Comparison of ENCODE assay signal across 8 cellular contexts in the genomic region with DNA sequence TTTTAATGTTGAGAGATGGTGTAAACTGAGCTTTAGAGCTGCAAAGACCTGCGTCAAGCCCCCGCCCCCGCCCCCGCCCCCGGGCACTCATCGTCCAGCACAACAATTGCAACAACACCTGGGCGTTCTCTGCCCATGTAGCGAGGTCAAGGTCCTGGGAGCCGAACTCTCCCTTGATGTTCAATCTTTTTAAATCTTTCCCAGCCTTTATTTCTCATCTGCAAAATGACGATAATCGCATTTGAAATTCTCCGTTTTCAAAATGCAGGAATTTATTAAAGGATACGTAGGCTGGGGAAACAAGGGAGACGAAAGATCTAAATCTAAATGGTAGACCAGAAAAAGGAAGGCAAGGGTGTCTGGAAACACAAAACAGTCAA. TPM values are rescaled to one million over a fixed set of nuclear protein-coding genes. Genes with fewer than 3 reads are reported as not detected.
DNase-seq lines count a peak whose midpoint lies in the region; ATAC-seq and TF ChIP-seq lines count a peak whose summit lies in the region.

No MANE protein-coding gene starts in this region.

- ATAC-seq in GM19035 (IDR thresholded peaks at IDR 0.05; ENCODE audit: unreplicated experiment): peak; percentile 16
- peak; percentile 16 for ATAC-seq in lung (ENCODE audit: insufficient read depth, low FRiP score)
- no peak for ATAC-seq in aorta (ENCODE audit: low FRiP score)

- peaks cover 43% of the 10 kb centered on the region for H3K79me2 ChIP-seq in MM.1S (ENCODE audit: low read length)

- H2AFZ ChIP-seq in MM.1S (ENCODE audit: low read length): peak overlapping the region; percentile 86

- H3K27ac ChIP-seq in MM.1S (ENCODE audit: low read length) (peak overlapping the region; percentile 57; the same call in 1 of the 2 replicates), lung (ENCODE audit: low read depth in 1 of 2, low read length in 1 of 2) (peak overlapping the region; percentile 37 to 68), aorta (ENCODE audit: low read depth in 1 of 2, low read length in 2 of 2) (no peak overlapping the region)

- H3F3A ChIP-seq in MM.1S (ENCODE audit: insufficient read depth, low read length): peaks cover 8% of the 10 kb centered on the region; the same call in 1 of the 2 replicates

- intact Hi-C loops in aorta (cut with DNase I): loop anchor here (2.0 to 10.0 kb wide), 3 partner anchors 120 to 214 kb away; a partner anchor contains a TSS

- peak overlapping the region; percentile 65 for H3K4me2 ChIP-seq in MM.1S (ENCODE audit: low read depth, low read length)

- H3K9me2 ChIP-seq in MM.1S (replicated peaks; ENCODE audit: insufficient read depth, low read length): no peaks in the 10 kb centered on the region

- CTCF ChIA-PET in BJ (lab: Yijun Ruan, JAX): interaction anchor here (0.6 to 2.6 kb wide), 3 partner anchors 10 to 195 kb away, joined by 3 to 10 read pairs (median 6); no protein-coding TSS in a partner anchor

- DNase-seq in BJ (ENCODE audit: low read depth): no peak
- DNase-seq in MM.1S: peak; percentile 36
- peak; percentile 48 for DNase-seq in choroid plexus epithelial cell (ENCODE audit: low read depth)
- peak; percentile 56 for DNase-seq in lung (ENCODE audit: low spot score)
- no peak for DNase-seq in aorta
- DNase-seq in NCI-H1930 (lab: John Stamatoyannopoulos, UW): no peak
- no peak for DNase-seq in stimulated activated CD4-positive, alpha-beta T cell treated with anti-CD3 and anti-CD28 coated beads, Interleukin-4, amount 100 ng/mL, for 4 hours

- H3K9me3 ChIP-seq in MM.1S (replicated peaks; ENCODE audit: insufficient read depth, low read length): no peaks in the 10 kb centered on the region
- H3K9me3 ChIP-seq in lung (ENCODE audit: control insufficient read depth in 2 of 2, insufficient read depth in 1 of 2, low read length in 1 of 2): peaks cover 0 to under 1% of the 10 kb centered on the region in 2 donors
- no peaks in the 10 kb centered on the region for H3K9me3 ChIP-seq in aorta (ENCODE audit: control insufficient read depth, low read length)

- peaks cover under 1% of the 10 kb centered on the region; the same call in 1 of the 2 replicates for H4K20me1 ChIP-seq in MM.1S (ENCODE audit: insufficient read depth, low read length)

- POLR2A ChIA-PET in BJ (lab: Charles Lee): interaction anchor here (0.7 kb wide), 1 partner anchor 9 kb away, joined by 3 read pairs; no protein-coding TSS in a partner anchor

- no peaks in the 10 kb centered on the region for H3K36me3 ChIP-seq in BJ (ENCODE audit: control insufficient read depth, insufficient read depth, low read length)
- H3K36me3 ChIP-seq in MM.1S (replicated peaks; ENCODE audit: insufficient read depth, low read length): no peaks in the 10 kb centered on the region
- peaks cover 0 to under 1% of the 10 kb centered on the region in 2 donors for H3K36me3 ChIP-seq in lung (ENCODE audit: control insufficient read depth in 2 of 2, insufficient read depth in 2 of 2, low read length in 2 of 2)
- H3K36me3 ChIP-seq in aorta (ENCODE audit: control insufficient read depth in 1 of 2, insufficient read depth in 2 of 2, low read length in 1 of 2): no peaks in the 10 kb centered on the region

- H3K27me3 ChIP-seq in BJ (ENCODE audit: control insufficient read depth, insufficient read depth, low read length) (no peaks in the 10 kb centered on the region), MM.1S (replicated peaks; ENCODE audit: insufficient read depth, low read length) (no peaks in the 10 kb centered on the region), lung (ENCODE audit: control insufficient read depth, insufficient read depth) (no peaks in the 10 kb centered on the region), aorta (ENCODE audit: control insufficient read depth in 1 of 2, insufficient read depth in 2 of 2, low read length in 1 of 2) (no peaks in the 10 kb centered on the region)

- 0% methylated on average over 14 of the region's 14 CpGs for WGBS in lung, 2 donors
- WGBS in aorta, 2 donors: 0% methylated on average over 14 of the region's 14 CpGs

- peak overlapping the region; percentile 61 for H3K9ac ChIP-seq in MM.1S (ENCODE audit: low read length)

- H3K4me1 ChIP-seq in MM.1S (ENCODE audit: low read length) (peaks cover 25% of the 10 kb centered on the region), lung (ENCODE audit: control insufficient read depth in 2 of 2, insufficient read depth in 2 of 2, low read length in 2 of 2) (peaks cover 3 to 14% of the 10 kb centered on the region in 2 donors), aorta (ENCODE audit: control insufficient read depth in 1 of 2, insufficient read depth in 2 of 2, low read length in 2 of 2) (peaks cover 0 to 2% of the 10 kb centered on the region in 2 donors)

- H3K4me3 ChIP-seq in BJ (ENCODE audit: low read depth, low read length) (peak overlapping the region; percentile 62), MM.1S (ENCODE audit: low read length) (peak overlapping the region; percentile 71), choroid plexus epithelial cell (ENCODE audit: low read depth, low read length) (peak overlapping the region; percentile 62), lung (peak overlapping the region; percentile 5), aorta (ENCODE audit: low read length in 2 of 2) (peak overlapping the region; percentile 58 to 85)

- no peak for TF ChIP-seq CTCF in BJ (IDR thresholded peaks at IDR 0.05; ENCODE audit: insufficient read depth, low read depth, low read length)
- no peak for TF ChIP-seq CTCF in MM.1S (IDR thresholded peaks at IDR 0.05; ENCODE audit: low read length)
- no peak for TF ChIP-seq CTCF in choroid plexus epithelial cell (conservative IDR thresholded peaks at IDR 0.05; ENCODE audit: low read depth, low read length)
- TF ChIP-seq CTCF in lung (IDR thresholded peaks at IDR 0.05; ENCODE audit: control extremely low read depth, extremely low read depth): no peak

RNA-seq across cellular contexts. Expression of a gene that starts 0.6 kb away (rescaled TPM):
- polyA plus RNA-seq in BJ (2011; rRNA removed) (14.9 and 25.0 TPM in 2 replicates), lung (100 to 1,000 TPM; 164 to 186 TPM), aorta (10 to 100 TPM; 11.2 to 14.8 TPM)
- 5.3 and 5.8 TPM in 2 replicates for polyA minus RNA-seq in BJ (2011; rRNA and poly(A)+ RNA removed)
- total RNA-seq in lung (100 to 1,000 TPM; 135 to 257 TPM), aorta (10 to 100 TPM; 23.4 to 34.1 TPM)

RNA-seq across cellular contexts. Expression of a gene that starts 52.0 kb away (rescaled TPM):
- 0.33 and 0.44 TPM in 2 replicates for polyA plus RNA-seq in BJ (2011; rRNA removed)
- polyA minus RNA-seq in BJ (2011; rRNA and poly(A)+ RNA removed): 0.14 TPM in 1 of 2 replicates, not detected in the other
- total RNA-seq in lung: 100 to 1,000 TPM in 1 of 2 donors, 10 to 100 TPM in 1; 17.1 to 135 TPM
- 10 to 100 TPM in 1 of 2 donors, 1 to 10 TPM in 1; 6.6 to 11.5 TPM for polyA plus RNA-seq in lung
- 100 to 1,000 TPM; 417 to 443 TPM for total RNA-seq in aorta
- 100 to 1,000 TPM; 256 to 287 TPM for polyA plus RNA-seq in aorta

Comparison
In these comparisons a context has a peak if more than half of its experiments do, and no peak if none do; other contexts are left out.
1. DNase-seq: peak in MM.1S (single experiment), choroid plexus epithelial cell (single experiment) and lung (single experiment); none in BJ (single experiment), aorta (0 of 2), NCI-H1930 (0 of 2) and stimulated activated CD4-positive, alpha-beta T cell treated with anti-CD3 and anti-CD28 coated beads, Interleukin-4, amount 100 ng/mL, for 4 hours (0 of 2).
2. H3K4me3 ChIP-seq: peak in every context shown above with its lines; median percentile 72 in aorta; 71 in MM.1S; 62 in BJ; 62 in choroid plexus epithelial cell; 5 in lung.
3. H3K27ac ChIP-seq: peak in MM.1S (single experiment) and lung (2 of 2); none in aorta (0 of 2).
4. RNA of a gene that starts 52.0 kb away (polyA plus RNA-seq): 256 to 287 TPM in aorta; 6.6 to 11.5 TPM in lung and 0.33 to 0.44 TPM in BJ; every median in the first group is over 10 times any median in the second.